ENCODE assay signal across 8 cellular contexts in genomic region chr14:100438678-100439592, GRCh38.
A peak's percentile ranks its signal among the peaks of the same experiment; 100 is the strongest.
DNase-seq lines count a peak whose midpoint lies in the region; ATAC-seq and TF ChIP-seq lines count a peak whose summit lies in the region.

No MANE protein-coding gene starts in this region.

- no peaks in the 10 kb centered on the region for H3K79me2 ChIP-seq in PC-9 (ENCODE audit: low read depth)

- H3K4me2 ChIP-seq in PC-9 = peak overlapping the region; percentile 43

- intact Hi-C loops in PC-9 (cut with micrococcal nuclease; ENCODE audit: unreplicated experiment) = no loop called here
- intact Hi-C loops in ascending aorta (cut with DNase I) = no loop called here

- in situ Hi-C loops in G401 (cut with HindIII; ENCODE audit: low sequenced_read_pairs) = no loop called here

- CTCF ChIA-PET in PC-9 (lab: Charles Lee) = no interaction called here

- H3K4me3 ChIP-seq in PC-9 (no peak overlapping the region), choroid plexus epithelial cell (ENCODE audit: low read depth, low read length) (no peak overlapping the region), ascending aorta (no peak overlapping the region)

- no peak overlapping the region for H3K4me3 Mint-ChIP-seq in progenitor cell of endocrine pancreas (ENCODE audit: low read depth)

- H3K9me2 ChIP-seq in PC-9 (ENCODE audit: insufficient read depth) = no peaks in the 10 kb centered on the region

- no peaks in the 10 kb centered on the region for H3K36me3 Mint-ChIP-seq in progenitor cell of endocrine pancreas (ENCODE audit: insufficient read depth)

- BruUV-seq in PC-9 (replicated peaks; lab: Mats Ljungman, UMichigan) = no TSS peak

- peaks cover 15% of the 10 kb centered on the region; the same call in 1 of the 2 replicates for H3F3A ChIP-seq in PC-9 (ENCODE audit: insufficient read depth, low read depth)

- no peaks in the 10 kb centered on the region for H3K9me3 Mint-ChIP-seq in progenitor cell of endocrine pancreas (ENCODE audit: low read depth)

- peaks cover 13% of the 10 kb centered on the region for H3K4me1 Mint-ChIP-seq in progenitor cell of endocrine pancreas (ENCODE audit: low read depth)

- H3K27me3 ChIP-seq in PC-9 (ENCODE audit: insufficient read depth, low read depth) (no peaks in the 10 kb centered on the region), ascending aorta (no peaks in the 10 kb centered on the region)

- DNase-seq in G401 (ENCODE audit: low spot score) (peak; percentile 74), PC-9 (peak; percentile 57 to 92), choroid plexus epithelial cell (ENCODE audit: low read depth) (peak; percentile 68), progenitor cell of endocrine pancreas (ENCODE audit: low spot score, unreplicated experiment) (no peak), ascending aorta (ENCODE audit: low spot score in 2 of 2) (no peak), NCI-H1694 (lab: John Stamatoyannopoulos, UW) (no peak)

- peak overlapping the region; percentile 79 for H3K27ac Mint-ChIP-seq in progenitor cell of endocrine pancreas

- H3K4me1 ChIP-seq in PC-9 (replicated peaks; ENCODE audit: insufficient read depth) (peaks cover 21% of the 10 kb centered on the region), ascending aorta (peaks cover 0 to 12% of the 10 kb centered on the region in 2 donors)

- H3K27ac ChIP-seq in PC-9 = 0 out of 2 replicates have a peak overlapping the region, but pooled peaks have one; percentile 47
- H3K27ac ChIP-seq in ascending aorta = no peak overlapping the region

- no peaks in the 10 kb centered on the region for H3K9me3 ChIP-seq in PC-9 (ENCODE audit: insufficient read depth, low read depth)
- no peaks in the 10 kb centered on the region for H3K9me3 ChIP-seq in ascending aorta

- POLR2A ChIA-PET in PC-9 (lab: Charles Lee; ENCODE audit: unreplicated experiment) = no interaction called here

- peaks cover 10% of the 10 kb centered on the region; the same call in 1 of the 2 replicates for H4K20me1 ChIP-seq in PC-9 (ENCODE audit: insufficient read depth)

- no peak overlapping the region for H2AFZ ChIP-seq in PC-9

- H3K36me3 ChIP-seq in PC-9 (ENCODE audit: low read depth) (no peaks in the 10 kb centered on the region), ascending aorta (no peaks in the 10 kb centered on the region)

- TF ChIP-seq CTCF in PC-9 (conservative IDR thresholded peaks at IDR 0.05) (no peak), choroid plexus epithelial cell (conservative IDR thresholded peaks at IDR 0.05; ENCODE audit: low read depth, low read length) (no peak), progenitor cell of endocrine pancreas (IDR thresholded peaks at IDR 0.05; ENCODE audit: unreplicated experiment) (no peak), ascending aorta (IDR thresholded peaks at IDR 0.05) (no peak)

- no peaks in the 10 kb centered on the region for H3K27me3 Mint-ChIP-seq in progenitor cell of endocrine pancreas

- no peak for ATAC-seq in HG02571 (IDR thresholded peaks at IDR 0.05; ENCODE audit: unreplicated experiment)
- ATAC-seq in HG02642 (IDR thresholded peaks at IDR 0.05; ENCODE audit: poor library complexity, unreplicated experiment) = no peak

Comparison
In these comparisons a context has a peak if more than half of its experiments do, and no peak if none do; other contexts are left out.
1. DNase-seq: peak in G401 (single experiment), PC-9 (2 of 2) and choroid plexus epithelial cell (single experiment); none in progenitor cell of endocrine pancreas (single experiment), ascending aorta (0 of 2) and NCI-H1694 (single experiment).